In genomic region chr1:161163793-161164192, GRCh38 we compare ENCODE assay signal across 19 cellular contexts. TPM values are rescaled to one million over a fixed set of nuclear protein-coding genes. Genes with fewer than 3 reads are reported as not detected.
A peak's percentile ranks its signal among the peaks of the same experiment; 100 is the strongest.
DNase-seq lines count a peak whose midpoint lies in the region; ATAC-seq and TF ChIP-seq lines count a peak whose summit lies in the region.
"Had no signal": no experiment of that assay in that cellular context is flagged by ENCODE, and none has a peak within 500 bp of the region (broad histone marks: within the 10 kb centered on the region; RNA-seq: fewer than 3 reads in every experiment).

No MANE protein-coding gene starts in this region.

- peak overlapping the region; percentile 3 for H3K27ac Mint-ChIP-seq in stimulated activated naive CD8-positive, alpha-beta T cell treated with anti-CD3 and anti-CD28 coated beads, Interleukin-15, Interleukin-2, amounts not matched to agents 100 ng/mL and 50 ng/mL, for 24 hours
- H3K27ac Mint-ChIP-seq in stimulated activated naive CD8-positive, alpha-beta T cell treated with anti-CD3 and anti-CD28 coated beads, Interleukin-15, amount 100 ng/mL, for 72 hours, result peak overlapping the region in 1 of 2 donors; percentile 8
- H3K27ac Mint-ChIP-seq in activated naive CD8-positive, alpha-beta T cell treated with anti-CD3 and anti-CD28 coated beads, Interleukin-2, amount 10 ng/mL, durations not matched to agents 7 days and 5 days, result peak overlapping the region; percentile 58
- H3K27ac Mint-ChIP-seq in natural killer cell, result peak overlapping the region; percentile 97 to 98

- H3K36me3 Mint-ChIP-seq in stimulated activated naive CD8-positive, alpha-beta T cell treated with anti-CD3 and anti-CD28 coated beads, Interleukin-15, Interleukin-2, amounts not matched to agents 100 ng/mL and 50 ng/mL, for 24 hours (ENCODE audit: low read depth), result peaks cover 32% of the 10 kb centered on the region
- H3K36me3 Mint-ChIP-seq in activated naive CD8-positive, alpha-beta T cell treated with anti-CD3 and anti-CD28 coated beads, Interleukin-2, amount 10 ng/mL, durations not matched to agents 7 days and 5 days, result peaks cover 10% of the 10 kb centered on the region
- no peaks in the 10 kb centered on the region for H3K36me3 Mint-ChIP-seq in natural killer cell

- no peak overlapping the region for H3K4me3 Mint-ChIP-seq in stimulated activated naive CD8-positive, alpha-beta T cell treated with anti-CD3 and anti-CD28 coated beads, Interleukin-15, Interleukin-2, amounts not matched to agents 100 ng/mL and 50 ng/mL, for 24 hours
- H3K4me3 Mint-ChIP-seq in stimulated activated naive CD8-positive, alpha-beta T cell treated with anti-CD3 and anti-CD28 coated beads, Interleukin-15, amount 100 ng/mL, for 72 hours, result no peak overlapping the region
- no peak overlapping the region for H3K4me3 Mint-ChIP-seq in activated naive CD8-positive, alpha-beta T cell treated with anti-CD3 and anti-CD28 coated beads, Interleukin-2, amount 10 ng/mL, durations not matched to agents 7 days and 5 days
- H3K4me3 Mint-ChIP-seq in natural killer cell, result peak overlapping the region; percentile 10

- H3K4me1 Mint-ChIP-seq in stimulated activated naive CD8-positive, alpha-beta T cell treated with anti-CD3 and anti-CD28 coated beads, Interleukin-15, Interleukin-2, amounts not matched to agents 100 ng/mL and 50 ng/mL, for 24 hours (ENCODE audit: low read depth), result peaks cover 62% of the 10 kb centered on the region
- H3K4me1 Mint-ChIP-seq in stimulated activated naive CD8-positive, alpha-beta T cell treated with anti-CD3 and anti-CD28 coated beads, Interleukin-15, amount 100 ng/mL, for 72 hours, result peaks cover 87% of the 10 kb centered on the region
- H3K4me1 Mint-ChIP-seq in activated naive CD8-positive, alpha-beta T cell treated with anti-CD3 and anti-CD28 coated beads, Interleukin-2, amount 10 ng/mL, durations not matched to agents 7 days and 5 days, result peaks cover 33% of the 10 kb centered on the region
- H3K4me1 Mint-ChIP-seq in natural killer cell, result peaks cover 46 to 71% of the 10 kb centered on the region in 2 donors

- no peak for DNase-seq in stimulated activated naive CD8-positive, alpha-beta T cell treated with anti-CD3 and anti-CD28 coated beads, Interleukin-15, amount 100 ng/mL, for 72 hours
- DNase-seq in activated naive CD8-positive, alpha-beta T cell treated with anti-CD3 and anti-CD28 coated beads, Interleukin-2, amount 10 ng/mL, durations not matched to agents 7 days and 5 days, result no peak
- no peak for DNase-seq in natural killer cell
- no peak for DNase-seq in T-helper 9 cell
- no peak for DNase-seq in NCI-H748 treated with DMSO at 0.1 percent for 48 hours (lab: John Stamatoyannopoulos, UW)
- DNase-seq in caudate nucleus (lab: John Stamatoyannopoulos, UW), result no peak
- DNase-seq in NCI-H146 (lab: John Stamatoyannopoulos, UW), result no peak
- DNase-seq: activated CD8-positive, alpha-beta memory T cell treated with anti-CD3 and anti-CD28 coated beads for 24 hours; activated gamma-delta T cell treated with Interleukin-2 at 50 U/mL for 16 hours; AML-193; foreskin fibroblast; NCI-H187 treated with DMSO at 0.1 percent for 48 hours; NCI-H446 treated with DMSO at 0.1 percent for 48 hours; stimulated activated CD4-positive, alpha-beta T cell treated with anti-CD3 and anti-CD28 coated beads, Interleukin-2, amount 100 ng/mL, for 24 hours had no signal

- no peaks in the 10 kb centered on the region for H3K9me3 Mint-ChIP-seq in stimulated activated naive CD8-positive, alpha-beta T cell treated with anti-CD3 and anti-CD28 coated beads, Interleukin-15, Interleukin-2, amounts not matched to agents 100 ng/mL and 50 ng/mL, for 24 hours
- H3K9me3 Mint-ChIP-seq in stimulated activated naive CD8-positive, alpha-beta T cell treated with anti-CD3 and anti-CD28 coated beads, Interleukin-15, amount 100 ng/mL, for 72 hours, result no peaks in the 10 kb centered on the region
- H3K9me3 Mint-ChIP-seq in activated naive CD8-positive, alpha-beta T cell treated with anti-CD3 and anti-CD28 coated beads, Interleukin-2, amount 10 ng/mL, durations not matched to agents 7 days and 5 days, result no peaks in the 10 kb centered on the region
- H3K9me3 Mint-ChIP-seq in natural killer cell, result no peaks in the 10 kb centered on the region

- H3K27me3 Mint-ChIP-seq in stimulated activated naive CD8-positive, alpha-beta T cell treated with anti-CD3 and anti-CD28 coated beads, Interleukin-15, Interleukin-2, amounts not matched to agents 100 ng/mL and 50 ng/mL, for 24 hours, result no peaks in the 10 kb centered on the region
- H3K27me3 Mint-ChIP-seq in stimulated activated naive CD8-positive, alpha-beta T cell treated with anti-CD3 and anti-CD28 coated beads, Interleukin-15, amount 100 ng/mL, for 72 hours, result no peaks in the 10 kb centered on the region
- no peaks in the 10 kb centered on the region for H3K27me3 Mint-ChIP-seq in activated naive CD8-positive, alpha-beta T cell treated with anti-CD3 and anti-CD28 coated beads, Interleukin-2, amount 10 ng/mL, durations not matched to agents 7 days and 5 days
- no peaks in the 10 kb centered on the region for H3K27me3 Mint-ChIP-seq in natural killer cell (ENCODE audit: low read depth in 2 of 2)

- POLR2A ChIA-PET in activated naive CD8-positive, alpha-beta T cell treated with anti-CD3 and anti-CD28 coated beads, Interleukin-2, amount 10 ng/mL, durations not matched to agents 7 days and 5 days (lab: Charles Lee), result no interaction called here

- no peak for ATAC-seq in stimulated activated naive CD8-positive, alpha-beta T cell treated with anti-CD3 and anti-CD28 coated beads, Interleukin-15, amount 100 ng/mL, for 72 hours
- no peak for ATAC-seq in activated naive CD8-positive, alpha-beta T cell treated with anti-CD3 and anti-CD28 coated beads, Interleukin-2, amount 10 ng/mL, durations not matched to agents 7 days and 5 days (ENCODE audit: low read depth)
- no peak for ATAC-seq in natural killer cell

- intact Hi-C loops in natural killer cell (cut with micrococcal nuclease), result no loop called here

- no peak overlapping the region for H3K27ac ChIP-seq in caudate nucleus (ENCODE audit: low read depth, low read length)
- H3K27ac ChIP-seq: coronary artery, hepatocyte, sigmoid colon, vagina had no signal

- no peak for TF ChIP-seq CTCF in natural killer cell (IDR thresholded peaks at IDR 0.05)

RNA-seq across cellular contexts. Expression of gene PPOX, which starts 2.4 kb away (rescaled TPM):
- total RNA-seq in activated naive CD8-positive, alpha-beta T cell treated with anti-CD3 and anti-CD28 coated beads, Interleukin-2, amount 10 ng/mL, durations not matched to agents 7 days and 5 days, result 10 to 100 TPM; 47.0 to 53.0 TPM
- 10 to 100 TPM; 45.5 to 66.3 (median 57.4) TPM for total RNA-seq in natural killer cell

RNA-seq across cellular contexts. Expression of gene USP21, which starts 4.5 kb away (rescaled TPM):
- total RNA-seq in activated naive CD8-positive, alpha-beta T cell treated with anti-CD3 and anti-CD28 coated beads, Interleukin-2, amount 10 ng/mL, durations not matched to agents 7 days and 5 days, result 10 to 100 TPM; 40.7 to 46.8 TPM
- total RNA-seq in natural killer cell, result 10 to 100 TPM; 31.6 to 40.3 (median 35.3) TPM

RNA-seq across cellular contexts. Expression of gene UFC1, which starts 10.0 kb away (rescaled TPM):
- total RNA-seq in activated naive CD8-positive, alpha-beta T cell treated with anti-CD3 and anti-CD28 coated beads, Interleukin-2, amount 10 ng/mL, durations not matched to agents 7 days and 5 days, result 10 to 100 TPM; 95.9 to 98.1 TPM
- total RNA-seq in natural killer cell, result 100 to 1,000 TPM; 109 to 155 (median 117) TPM

RNA-seq across cellular contexts. Expression of gene B4GALT3, which starts 13.5 kb away (rescaled TPM):
- total RNA-seq in activated naive CD8-positive, alpha-beta T cell treated with anti-CD3 and anti-CD28 coated beads, Interleukin-2, amount 10 ng/mL, durations not matched to agents 7 days and 5 days, result 10 to 100 TPM; 54.5 to 54.8 TPM
- 10 to 100 TPM; 58.4 to 62.2 (median 59.4) TPM for total RNA-seq in natural killer cell

RNA-seq across cellular contexts. Expression of gene DEDD, which starts 31.3 kb away (rescaled TPM):
- total RNA-seq in activated naive CD8-positive, alpha-beta T cell treated with anti-CD3 and anti-CD28 coated beads, Interleukin-2, amount 10 ng/mL, durations not matched to agents 7 days and 5 days, result 10 to 100 TPM; 39.8 to 40.3 TPM
- total RNA-seq in natural killer cell, result 10 to 100 TPM; 40.6 to 44.0 (median 43.0) TPM
